ENCODE assay signal across 9 cellular contexts in the genomic region with DNA sequence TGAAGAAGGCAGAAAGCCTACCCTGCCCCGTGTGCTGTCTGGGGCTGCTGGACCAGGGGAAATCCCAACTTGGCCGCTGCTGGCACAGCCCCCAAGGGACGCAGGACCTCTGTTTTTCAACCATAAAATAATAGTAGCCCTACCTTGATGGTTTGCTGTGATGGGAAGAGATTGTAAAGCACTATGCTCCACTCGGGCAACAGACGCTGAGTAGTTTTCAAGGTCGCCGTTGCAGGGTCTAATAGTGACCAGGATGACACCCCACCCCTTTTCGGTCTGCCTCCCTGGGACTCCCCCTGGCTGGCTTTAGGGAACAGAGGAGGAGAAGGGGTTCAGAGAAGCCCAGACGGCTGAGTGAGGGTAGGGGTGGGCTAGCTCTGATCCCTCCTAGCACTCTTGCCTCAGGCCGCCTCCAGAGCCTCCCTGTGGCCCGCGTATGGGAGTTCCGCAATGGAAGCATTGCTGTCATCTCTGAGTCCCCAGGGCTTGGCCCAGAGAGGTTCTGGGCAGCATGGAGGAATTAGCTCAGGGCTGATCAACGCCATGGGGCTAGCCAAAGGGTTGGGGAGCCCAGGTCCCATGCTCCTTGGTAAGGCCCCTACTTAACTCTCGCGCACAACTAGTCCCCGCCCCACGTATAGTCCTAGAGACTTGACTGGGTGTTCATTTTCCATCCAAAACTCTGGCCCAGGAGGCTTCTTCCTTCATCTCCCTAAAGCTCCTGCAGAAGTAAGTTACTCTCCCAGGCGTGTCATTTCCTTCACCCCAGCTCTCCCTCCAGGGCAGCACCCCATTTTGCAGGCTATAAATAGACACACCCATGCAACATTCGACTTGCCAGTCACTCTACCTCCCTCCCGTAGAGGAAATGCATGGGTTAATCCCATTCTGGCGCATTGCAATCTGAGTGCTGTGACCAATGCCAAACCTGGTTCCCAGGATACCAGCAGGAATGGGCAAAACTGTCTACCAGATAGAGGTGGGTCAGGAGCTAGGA. TPM values are rescaled to one million over a fixed set of nuclear protein-coding genes. Genes with fewer than 3 reads are reported as not detected.
DNase-seq lines count a peak whose midpoint lies in the region; ATAC-seq, FAIRE-seq and TF ChIP-seq lines count a peak whose summit lies in the region.
"Had no signal": no experiment of that assay in that cellular context is flagged by ENCODE, and none has a peak within 500 bp of the region (broad histone marks: within the 10 kb centered on the region; RNA-seq: fewer than 3 reads in every experiment).

No MANE protein-coding gene starts in this region.

- H2AFZ ChIP-seq in endothelial cell of umbilical vein (ENCODE audit: low read depth, low read length): peak overlapping the region; percentile 56

- DNase-seq in endothelial cell of umbilical vein (ENCODE audit: low read depth, low spot score) (no peak), UCSD-AML1 (lab: John Stamatoyannopoulos, UW; ENCODE audit: unreplicated experiment) (no peak), GM19238 (ENCODE audit: insufficient read length, low spot score) (no peak), NCI-H524 (lab: John Stamatoyannopoulos, UW) (no peak)

- intact Hi-C loops in endothelial cell of umbilical vein (cut with micrococcal nuclease): loop anchor here (10.0 kb wide), 1 partner anchor 197 kb away; a partner anchor contains a TSS

- POLR2A ChIA-PET in endothelial cell of umbilical vein (lab: Charles Lee): interaction anchor here (0.8 to 2.3 kb wide), 9 partner anchors 10 to 198 kb away, joined by 3 to 20 read pairs (median 8); a partner anchor contains a TSS

- TF ChIP-seq POLR2A in endothelial cell of umbilical vein (IDR thresholded peaks at IDR 0.05; ENCODE audit: low read depth, low read length): no peak

- H3K9me3 ChIP-seq in endothelial cell of umbilical vein (replicated peaks; ENCODE audit: control insufficient read depth, insufficient read depth, low read length) (no peaks in the 10 kb centered on the region), neutrophil (no peaks in the 10 kb centered on the region)

- H3K36me3 ChIP-seq in endothelial cell of umbilical vein (ENCODE audit: control insufficient read depth in 2 of 2, extremely low read depth in 1 of 2, insufficient read depth in 2 of 2, low read length in 2 of 2) (peaks cover 0 to 12% of the 10 kb centered on the region in 2 experiments), neutrophil (peaks cover 31% of the 10 kb centered on the region)

- H4K20me1 ChIP-seq in endothelial cell of umbilical vein (replicated peaks; ENCODE audit: control insufficient read depth, extremely low read depth, insufficient read depth, low read length): no peaks in the 10 kb centered on the region

- FAIRE-seq in endothelial cell of umbilical vein (lab: Jason Lieb, UNC): no peak
- FAIRE-seq: TTC549 had no signal

- BruUV-seq in endothelial cell of umbilical vein (replicated peaks; lab: Mats Ljungman, UMichigan): no TSS peak

- ATAC-seq in GM18511 (IDR thresholded peaks at IDR 0.05; ENCODE audit: unreplicated experiment) (peak; percentile 28), HG02938 (IDR thresholded peaks at IDR 0.05; ENCODE audit: unreplicated experiment) (peak; percentile 21)

- H3K79me2 ChIP-seq in endothelial cell of umbilical vein (ENCODE audit: control insufficient read depth, insufficient read depth, low read length): peaks cover 20% of the 10 kb centered on the region

- no peaks in the 10 kb centered on the region for H3K9me1 ChIP-seq in endothelial cell of umbilical vein (replicated peaks; ENCODE audit: control insufficient read depth, extremely low read depth, insufficient read depth, low read length)

- no peak for TF ChIP-seq CTCF in VCaP (conservative IDR thresholded peaks at IDR 0.05)
- no peak for TF ChIP-seq CTCF in endothelial cell of umbilical vein (IDR thresholded peaks at IDR 0.05; ENCODE audit: extremely low read depth in 1 of 2, insufficient read depth in 1 of 2, low read depth in 1 of 2, low read length in 2 of 2)
- TF ChIP-seq CTCF in neutrophil (IDR thresholded peaks at IDR 0.05): no peak

- peak overlapping the region; percentile 66 for H3K4me2 ChIP-seq in endothelial cell of umbilical vein (ENCODE audit: insufficient read depth, low read length)

- H3K27me3 ChIP-seq in endothelial cell of umbilical vein (ENCODE audit: control insufficient read depth in 2 of 2, insufficient read depth in 2 of 2, low read length in 2 of 2) (no peaks in the 10 kb centered on the region), neutrophil (no peaks in the 10 kb centered on the region)

- H3K27ac ChIP-seq in VCaP: peak overlapping the region; percentile 87
- peak overlapping the region; percentile 89 for H3K27ac ChIP-seq in endothelial cell of umbilical vein (ENCODE audit: insufficient read depth, low read depth, low read length)
- H3K27ac ChIP-seq in neutrophil: peak overlapping the region; percentile 100

- H3K9ac ChIP-seq in endothelial cell of umbilical vein (replicated peaks; ENCODE audit: extremely low read depth, insufficient read depth, low read length): peak overlapping the region; percentile 82

- dilution Hi-C loops in endothelial cell of umbilical vein (cut with MboI; ENCODE audit: extremely low pct_ligation_motif_present, low sequenced_read_pairs): no loop called here

- H3K4me1 ChIP-seq in endothelial cell of umbilical vein (ENCODE audit: control insufficient read depth, extremely low read depth, insufficient read depth, low read length): peaks cover 26% of the 10 kb centered on the region
- peaks cover 75 to 81% of the 10 kb centered on the region in 2 experiments for H3K4me1 ChIP-seq in neutrophil (ENCODE audit: control insufficient read depth in 1 of 2, insufficient read depth in 1 of 2, low read depth in 1 of 2, low read length in 1 of 2)

- CTCF ChIA-PET in endothelial cell of umbilical vein (lab: Charles Lee): interaction anchor here (1.2 to 4.4 kb wide), 13 partner anchors 9 to 103 kb away, joined by 4 to 51 read pairs (median 12); no protein-coding TSS in a partner anchor

- H3K4me3 ChIP-seq in endothelial cell of umbilical vein (replicated peaks in 1 of 3; ENCODE audit: insufficient read depth in 1 of 3, low read depth in 1 of 3, low read length in 3 of 3) (peak overlapping the region; percentile 31 to 90 (median 45)), neutrophil (ENCODE audit: low read depth in 1 of 2, low read length in 1 of 2) (peak overlapping the region; percentile 99)

TF ChIP-seq in endothelial cell of umbilical vein, 7 proteins besides CTCF, POLR2A, EP300 and RAD21:
- TF ChIP-seq, protein P1, sequence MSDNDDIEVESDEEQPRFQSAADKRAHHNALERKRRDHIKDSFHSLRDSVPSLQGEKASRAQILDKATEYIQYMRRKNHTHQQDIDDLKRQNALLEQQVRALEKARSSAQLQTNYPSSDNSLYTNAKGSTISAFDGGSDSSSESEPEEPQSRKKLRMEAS (IDR thresholded peaks at IDR 0.05; ENCODE audit: insufficient read depth, insufficient read length): no peak
- TF ChIP-seq EZH2 (IDR thresholded peaks at IDR 0.05; ENCODE audit: borderline replicate concordance, low read depth, low read length, severe bottlenecking) (no peak), JUN (IDR thresholded peaks at IDR 0.05; ENCODE audit: borderline replicate concordance, insufficient read depth, insufficient read length, low read depth) (no peak), MYC (IDR thresholded peaks at IDR 0.05; ENCODE audit: low read depth, low read length) (no peak), FOS (IDR thresholded peaks at IDR 0.05; ENCODE audit: borderline replicate concordance, insufficient read depth, low read length) (no peak), GATA2 (IDR thresholded peaks at IDR 0.05; ENCODE audit: insufficient read depth, insufficient read length, low read depth, low read length) (no peak), POLR2AphosphoS5 (IDR thresholded peaks at IDR 0.05; ENCODE audit: insufficient read depth, low read depth, low read length) (no peak)

RNA-seq across cellular contexts. Expression of a gene that starts 1.1 kb away (rescaled TPM):
- total RNA-seq in endothelial cell of umbilical vein: 17.7 and 28.0 TPM in 2 replicates
- 10.6 and 12.3 TPM in 2 replicates for polyA plus RNA-seq in endothelial cell of umbilical vein
- polyA plus RNA-seq in endothelial cell of umbilical vein (2011; cell fraction: cytosol; rRNA removed): 12.4 and 15.5 TPM in 2 replicates
- polyA plus RNA-seq in endothelial cell of umbilical vein (2011; cell fraction: nucleus; rRNA removed): 28.0 and 32.5 TPM in 2 replicates
- polyA plus RNA-seq in endothelial cell of umbilical vein (2012): 13.7 and 15.0 TPM in 2 replicates
- polyA minus RNA-seq in endothelial cell of umbilical vein: 25.9 and 32.0 TPM in 2 replicates
- polyA minus RNA-seq in endothelial cell of umbilical vein (2011; cell fraction: cytosol; rRNA and poly(A)+ RNA removed): 11.5 TPM
- polyA minus RNA-seq in endothelial cell of umbilical vein (2011; cell fraction: nucleus; rRNA and poly(A)+ RNA removed): 45.9 and 55.2 TPM in 2 replicates

RNA-seq across cellular contexts. Expression of a gene that starts 51.7 kb away (rescaled TPM):
- total RNA-seq in endothelial cell of umbilical vein: not detected in 2 replicates
- not detected in 2 replicates for polyA plus RNA-seq in endothelial cell of umbilical vein
- polyA plus RNA-seq in endothelial cell of umbilical vein (2011; cell fraction: cytosol; rRNA removed): not detected in 2 replicates
- not detected in 2 replicates for polyA plus RNA-seq in endothelial cell of umbilical vein (2011; cell fraction: nucleus; rRNA removed)
- polyA plus RNA-seq in endothelial cell of umbilical vein (2012): not detected in 2 replicates
- not detected in 2 replicates for polyA minus RNA-seq in endothelial cell of umbilical vein
- polyA minus RNA-seq in endothelial cell of umbilical vein (2011; cell fraction: cytosol; rRNA and poly(A)+ RNA removed): not detected
- polyA minus RNA-seq in endothelial cell of umbilical vein (2011; cell fraction: nucleus; rRNA and poly(A)+ RNA removed): not detected in 2 replicates
